ENCODE assay signal across 21 cellular contexts in genomic region chr2:46278952-46279351, GRCh38.
"Had no signal": no experiment of that assay in that cellular context is flagged by ENCODE, and none has a peak within 500 bp of the region (broad histone marks: within the 10 kb centered on the region; RNA-seq: fewer than 3 reads in every experiment).

No MANE protein-coding gene starts in this region.

- H3K27ac ChIP-seq: colonic mucosa, epithelial cell of prostate, gastrocnemius medialis, lower lobe of right lung, neutrophil, parathyroid adenoma, prostate gland, right atrium auricular region, testis, tibial artery had no signal

- H3K4me1 ChIP-seq: colonic mucosa, parathyroid adenoma, prostate gland, testis had no signal

- DNase-seq: colonic mucosa; effector memory CD8-positive, alpha-beta T cell; foreskin fibroblast; gastrocnemius medialis; left ventricle myocardium superior; lower lobe of right lung; stimulated activated CD4-positive, alpha-beta T cell treated with anti-CD3 and anti-CD28 coated beads, Interleukin-12 subunit alpha, Interleukin-12 subunit beta, amount 100 ng/mL, for 4 hours; stimulated activated CD4-positive, alpha-beta T cell treated with anti-CD3 and anti-CD28 coated beads, Interleukin-1b, Interleukin-23, amount 100 ng/mL, for 48 hours; stimulated activated CD4-positive, alpha-beta T cell treated with anti-CD3 and anti-CD28 coated beads, Interleukin-4, amount 100 ng/mL, for 1 hour; stimulated activated CD8-positive, alpha-beta memory T cell treated with anti-CD3 and anti-CD28 coated beads, Interleukin-4, amount 100 ng/mL, for 48 hours; stimulated activated naive CD4-positive, alpha-beta T cell; stimulated activated naive CD8-positive, alpha-beta T cell treated with anti-CD3 and anti-CD28 coated beads, Interleukin-15, amount 100 ng/mL, for 72 hours; testis; tibial artery had no signal

- H3K36me3 ChIP-seq: colonic mucosa, gastrocnemius medialis, lower lobe of right lung, neutrophil, prostate gland, right atrium auricular region, tibial artery had no signal

- H3K4me3 ChIP-seq: colonic mucosa, gastrocnemius medialis, lower lobe of right lung, prostate gland, right atrium auricular region, smooth muscle cell, testis, tibial artery had no signal

- H3K9ac ChIP-seq: parathyroid adenoma had no signal

- H3K4me2 ChIP-seq: smooth muscle cell had no signal

- H3K79me2 ChIP-seq: parathyroid adenoma had no signal

- FAIRE-seq: keratinocyte had no signal

- H3K27me3 ChIP-seq: colonic mucosa, gastrocnemius medialis, right atrium auricular region, testis, tibial artery had no signal
